In the genomic region with DNA sequence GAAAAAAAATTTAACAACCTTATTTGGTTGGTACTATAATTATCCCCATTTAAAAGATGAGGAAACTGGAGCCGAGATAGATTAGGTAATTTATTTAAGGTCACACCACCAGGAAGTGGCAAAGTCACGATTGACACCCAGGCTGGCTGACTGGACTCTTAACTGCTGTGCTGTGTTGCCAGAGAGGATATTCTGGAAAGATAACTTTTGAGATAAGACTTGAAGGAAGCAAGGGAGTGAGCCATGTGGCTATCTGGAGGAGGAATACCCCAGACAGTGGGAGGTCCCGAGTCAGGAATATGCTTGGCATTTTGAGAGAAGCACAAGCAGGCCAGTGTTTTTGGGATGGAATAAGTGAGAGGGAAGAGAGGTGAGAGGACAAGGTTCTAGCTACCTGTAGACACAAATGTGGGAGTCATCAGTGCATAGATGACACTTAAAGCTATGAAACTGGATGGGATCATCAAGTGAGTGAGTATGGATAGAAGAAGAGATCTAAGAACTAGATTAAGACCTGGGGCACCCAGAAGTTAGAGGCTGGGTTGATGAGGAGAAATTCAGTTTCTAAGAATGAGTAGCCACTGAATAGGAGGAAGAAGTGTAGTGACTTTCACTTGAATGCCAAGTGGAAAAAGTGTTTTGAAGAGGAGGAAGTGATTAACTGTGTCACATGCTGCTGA, we compare ENCODE assay signal across 20 cellular contexts. TPM values are rescaled to one million over a fixed set of nuclear protein-coding genes. Genes with fewer than 3 reads are reported as not detected.
A peak's percentile ranks its signal among the peaks of the same experiment; 100 is the strongest.
DNase-seq lines count a peak whose midpoint lies in the region; ATAC-seq and TF ChIP-seq lines count a peak whose summit lies in the region.
"Had no signal": no experiment of that assay in that cellular context is flagged by ENCODE, and none has a peak within 500 bp of the region (broad histone marks: within the 10 kb centered on the region; RNA-seq: fewer than 3 reads in every experiment).

No MANE protein-coding gene starts in this region.

- TF ChIP-seq CTCF in coronary artery (IDR thresholded peaks at IDR 0.05): no peak

- peaks cover 5% of the 10 kb centered on the region for H3K4me1 Mint-ChIP-seq in activated naive CD4-positive, alpha-beta T cell treated with anti-CD3 and anti-CD28 coated beads, Interleukin-2, amount 10 ng/mL, durations not matched to agents 7 days and 5 days
- peaks cover 35% of the 10 kb centered on the region for H3K4me1 Mint-ChIP-seq in dendritic cell treated with granulocyte-macrophage colony-stimulating factor and Interleukin-4, amounts not matched to agents 40 ng/mL and 50 ng/mL, for 4 days (ENCODE audit: low read depth)
- H3K4me1 Mint-ChIP-seq in activated T-helper 2 cell treated with anti-CD3 and anti-CD28 coated beads, Interferon-gamma antibody, Interleukin-2, Interleukin-4, amounts not matched to agents 10 μg/mL and 5 μg/mL and 100 μg/mL, durations not matched to agents 14 hours and 24 hours and 36 hours (ENCODE audit: low read depth): peaks cover 11% of the 10 kb centered on the region

- H3K27me3 Mint-ChIP-seq in activated naive CD4-positive, alpha-beta T cell treated with anti-CD3 and anti-CD28 coated beads, Interleukin-2, amount 10 ng/mL, durations not matched to agents 7 days and 5 days: peaks cover 20% of the 10 kb centered on the region
- H3K27me3 Mint-ChIP-seq in dendritic cell treated with granulocyte-macrophage colony-stimulating factor and Interleukin-4, amounts not matched to agents 40 ng/mL and 50 ng/mL, for 4 days: no peaks in the 10 kb centered on the region
- peaks cover 22% of the 10 kb centered on the region for H3K27me3 Mint-ChIP-seq in activated T-helper 2 cell treated with anti-CD3 and anti-CD28 coated beads, Interferon-gamma antibody, Interleukin-2, Interleukin-4, amounts not matched to agents 10 μg/mL and 5 μg/mL and 100 μg/mL, durations not matched to agents 14 hours and 24 hours and 36 hours (ENCODE audit: low read depth)

- H3K9me3 Mint-ChIP-seq in activated naive CD4-positive, alpha-beta T cell treated with anti-CD3 and anti-CD28 coated beads, Interleukin-2, amount 50 U/mL, for 72 hours: peaks cover 0 to 6% of the 10 kb centered on the region in 2 donors
- no peaks in the 10 kb centered on the region for H3K9me3 Mint-ChIP-seq in activated naive CD4-positive, alpha-beta T cell treated with anti-CD3 and anti-CD28 coated beads, Interleukin-2, amount 10 ng/mL, durations not matched to agents 7 days and 5 days
- H3K9me3 Mint-ChIP-seq in dendritic cell treated with granulocyte-macrophage colony-stimulating factor and Interleukin-4, amounts not matched to agents 40 ng/mL and 50 ng/mL, for 4 days: peaks cover 10% of the 10 kb centered on the region
- no peaks in the 10 kb centered on the region for H3K9me3 Mint-ChIP-seq in activated T-helper 2 cell treated with anti-CD3 and anti-CD28 coated beads, Interferon-gamma antibody, Interleukin-2, Interleukin-4, amounts not matched to agents 10 μg/mL and 5 μg/mL and 100 μg/mL, durations not matched to agents 14 hours and 24 hours and 36 hours

- H3K4me3 Mint-ChIP-seq in activated naive CD4-positive, alpha-beta T cell treated with anti-CD3 and anti-CD28 coated beads, Interleukin-2, amount 10 ng/mL, durations not matched to agents 7 days and 5 days: no peak overlapping the region
- H3K4me3 Mint-ChIP-seq in dendritic cell treated with granulocyte-macrophage colony-stimulating factor and Interleukin-4, amounts not matched to agents 40 ng/mL and 50 ng/mL, for 4 days: no peak overlapping the region
- no peak overlapping the region for H3K4me3 Mint-ChIP-seq in activated T-helper 2 cell treated with anti-CD3 and anti-CD28 coated beads, Interferon-gamma antibody, Interleukin-2, Interleukin-4, amounts not matched to agents 10 μg/mL and 5 μg/mL and 100 μg/mL, durations not matched to agents 14 hours and 24 hours and 36 hours (ENCODE audit: low read depth)

- peaks cover 0 to 8% of the 10 kb centered on the region in 2 donors for H3K36me3 Mint-ChIP-seq in activated naive CD4-positive, alpha-beta T cell treated with anti-CD3 and anti-CD28 coated beads, Interleukin-2, amount 50 U/mL, for 72 hours
- no peaks in the 10 kb centered on the region for H3K36me3 Mint-ChIP-seq in activated naive CD4-positive, alpha-beta T cell treated with anti-CD3 and anti-CD28 coated beads, Interleukin-2, amount 10 ng/mL, durations not matched to agents 7 days and 5 days
- H3K36me3 Mint-ChIP-seq in dendritic cell treated with granulocyte-macrophage colony-stimulating factor and Interleukin-4, amounts not matched to agents 40 ng/mL and 50 ng/mL, for 4 days (ENCODE audit: low read depth): no peaks in the 10 kb centered on the region
- H3K36me3 Mint-ChIP-seq in activated T-helper 2 cell treated with anti-CD3 and anti-CD28 coated beads, Interferon-gamma antibody, Interleukin-2, Interleukin-4, amounts not matched to agents 10 μg/mL and 5 μg/mL and 100 μg/mL, durations not matched to agents 14 hours and 24 hours and 36 hours (ENCODE audit: low read depth): no peaks in the 10 kb centered on the region

- H3K27ac Mint-ChIP-seq in activated naive CD4-positive, alpha-beta T cell treated with anti-CD3 and anti-CD28 coated beads, Interleukin-2, amount 50 U/mL, for 72 hours: no peak overlapping the region
- no peak overlapping the region for H3K27ac Mint-ChIP-seq in activated naive CD4-positive, alpha-beta T cell treated with anti-CD3 and anti-CD28 coated beads, Interleukin-2, amount 10 ng/mL, durations not matched to agents 7 days and 5 days
- H3K27ac Mint-ChIP-seq in dendritic cell treated with granulocyte-macrophage colony-stimulating factor and Interleukin-4, amounts not matched to agents 40 ng/mL and 50 ng/mL, for 4 days: peak overlapping the region; percentile 8
- H3K27ac Mint-ChIP-seq in activated T-helper 2 cell treated with anti-CD3 and anti-CD28 coated beads, Interferon-gamma antibody, Interleukin-2, Interleukin-4, amounts not matched to agents 10 μg/mL and 5 μg/mL and 100 μg/mL, durations not matched to agents 14 hours and 24 hours and 36 hours: no peak overlapping the region

- intact Hi-C loops in dendritic cell treated with granulocyte-macrophage colony-stimulating factor and Interleukin-4, amounts not matched to agents 40 ng/mL and 50 ng/mL, for 4 days (cut with micrococcal nuclease): no loop called here
- intact Hi-C loops in activated T-helper 2 cell treated with anti-CD3 and anti-CD28 coated beads, Interferon-gamma antibody, Interleukin-2, Interleukin-4, amounts not matched to agents 10 μg/mL and 5 μg/mL and 100 μg/mL, durations not matched to agents 14 hours and 24 hours and 36 hours (cut with micrococcal nuclease): loop anchor here (5.0 kb wide), 1 partner anchor 91 kb away; no protein-coding TSS in a partner anchor

- H3K4me3 ChIP-seq in coronary artery: no peak overlapping the region
- H3K4me3 ChIP-seq: A549; BLaER1 treated with 17β-estradiol and CSF1 and Interleukin-3, amounts not matched to agents 10 nM and 100 nM; GM12878; HAP-1 had no signal

- DNase-seq in activated naive CD4-positive, alpha-beta T cell treated with anti-CD3 and anti-CD28 coated beads, Interleukin-2, amount 50 U/mL, for 72 hours (ENCODE audit: low spot score in 2 of 2): no peak
- DNase-seq in activated naive CD4-positive, alpha-beta T cell treated with anti-CD3 and anti-CD28 coated beads, Interleukin-2, amount 10 ng/mL, durations not matched to agents 7 days and 5 days: no peak
- DNase-seq in SKM-1 treated with dmso at 0.1 percent for 144 hours (lab: John Stamatoyannopoulos, UW; ENCODE audit: unreplicated experiment) (peak; percentile 32), coronary artery (ENCODE audit: low spot score) (no peak)
- no peak for DNase-seq in activated T-helper 2 cell treated with anti-CD3 and anti-CD28 coated beads, Interferon-gamma antibody, Interleukin-2, Interleukin-4, amounts not matched to agents 10 μg/mL and 5 μg/mL and 100 μg/mL, durations not matched to agents 14 hours and 24 hours and 36 hours (ENCODE audit: low spot score)
- DNase-seq: DND-41; GDM1; NCI-H1048; NCI-H1436 treated with DMSO at 0.1 percent for 48 hours; NCI-H2029 treated with DMSO at 0.1 percent for 48 hours; NCI-H2171 treated with DMSO at 0.1 percent for 48 hours; NCI-H446 treated with DMSO at 0.1 percent for 48 hours; NK-92 treated with Interleukin-12 subunit alpha and Interleukin-12 subunit beta, amount 100 ng/mL, for 24 hours had no signal

- ATAC-seq in activated naive CD4-positive, alpha-beta T cell treated with anti-CD3 and anti-CD28 coated beads, Interleukin-2, amount 50 U/mL, for 72 hours: peak; percentile 60 to 68
- ATAC-seq in HG02981 (IDR thresholded peaks at IDR 0.05; ENCODE audit: unreplicated experiment): no peak
- ATAC-seq: A549, GM12878, Panc1 had no signal

- no peak overlapping the region for H3K27ac ChIP-seq in coronary artery
- H3K27ac ChIP-seq: A549; BLaER1 treated with 17β-estradiol and CSF1 and Interleukin-3, amounts not matched to agents 10 nM and 100 nM had no signal

- CTCF ChIA-PET in activated naive CD4-positive, alpha-beta T cell treated with anti-CD3 and anti-CD28 coated beads, Interleukin-2, amount 10 ng/mL, durations not matched to agents 7 days and 5 days (lab: Charles Lee): no interaction called here

RNA-seq across cellular contexts. Expression of gene PDE8B, which starts 25.5 kb away (rescaled TPM):
- total RNA-seq in activated naive CD4-positive, alpha-beta T cell treated with anti-CD3 and anti-CD28 coated beads, Interleukin-2, amount 50 U/mL, for 72 hours: under 1 TPM in 1 of 2 donors, not detected in 1; 0.10 TPM
- 0.05 TPM in 1 of 2 replicates, not detected in the other for total RNA-seq in activated T-helper 2 cell treated with anti-CD3 and anti-CD28 coated beads, Interferon-gamma antibody, Interleukin-2, Interleukin-4, amounts not matched to agents 10 μg/mL and 5 μg/mL and 100 μg/mL, durations not matched to agents 14 hours and 24 hours and 36 hours
